ENCODE assay signal across 18 cellular contexts in genomic region chr1:150957666-150958065, GRCh38. TPM values are rescaled to one million over a fixed set of nuclear protein-coding genes. Genes with fewer than 3 reads are reported as not detected.
DNase-seq lines count a peak whose midpoint lies in the region; ATAC-seq and TF ChIP-seq lines count a peak whose summit lies in the region.
"Had no signal": no experiment of that assay in that cellular context is flagged by ENCODE, and none has a peak within 500 bp of the region (broad histone marks: within the 10 kb centered on the region; RNA-seq: fewer than 3 reads in every experiment).

No MANE protein-coding gene starts in this region.

- H3K27me3 Mint-ChIP-seq in activated CD4-positive, alpha-beta T cell treated with anti-CD3 and anti-CD28 coated beads for 36 hours = no peaks in the 10 kb centered on the region
- H3K27me3 Mint-ChIP-seq: B cell; CD4-positive, CD25-positive, alpha-beta regulatory T cell had no signal

- TF ChIP-seq POLR2A in heart left ventricle (IDR thresholded peaks at IDR 0.05) = no peak

- no peak overlapping the region for H3K4me2 ChIP-seq in Karpas-422 (ENCODE audit: low read depth, low read length, poor library complexity, severe bottlenecking)
- H3K4me2 ChIP-seq: BLaER1 had no signal

- H3K9me3 ChIP-seq in right atrium auricular region (no peaks in the 10 kb centered on the region), heart left ventricle (no peaks in the 10 kb centered on the region), Karpas-422 (ENCODE audit: low read length) (no peaks in the 10 kb centered on the region)
- H3K9me3 ChIP-seq: BLaER1, Caco-2, HAP-1 had no signal

- H3K27ac ChIP-seq in right atrium auricular region (no peak overlapping the region), heart left ventricle (no peak overlapping the region), Karpas-422 (ENCODE audit: low read length) (no peak overlapping the region)
- H3K27ac ChIP-seq: 22Rv1, BLaER1, C4-2B had no signal

- POLR2A ChIA-PET in activated CD4-positive, alpha-beta T cell treated with anti-CD3 and anti-CD28 coated beads for 36 hours (lab: Charles Lee) = interaction anchor here (0.6 to 1.6 kb wide), 2 partner anchors 9 to 16 kb away, joined by 3 to 4 read pairs; no protein-coding TSS in a partner anchor

- no peaks in the 10 kb centered on the region for H3K9me2 ChIP-seq in Karpas-422 (replicated peaks; ENCODE audit: insufficient read depth, low read length)

- no peak for DNase-seq in activated CD4-positive, alpha-beta T cell treated with anti-CD3 and anti-CD28 coated beads for 36 hours
- no peak for DNase-seq in activated CD4-positive, alpha-beta T cell treated with anti-CD3 and anti-CD28 coated beads, Interleukin-2, amount 50 U/mL, for 1 hour
- peak; percentile 52 for DNase-seq in right atrium auricular region (ENCODE audit: low spot score)
- DNase-seq in heart left ventricle = no peak
- DNase-seq in mesenteric fat pad (ENCODE audit: low spot score) = peak; percentile 69
- no peak for DNase-seq in HuH-7.5 (ENCODE audit: low spot score)
- no peak for DNase-seq in Karpas-422
- DNase-seq: Caco-2; CD4-positive, CD25-positive, alpha-beta regulatory T cell; CD8-positive, alpha-beta T cell; DMS153; DND-41; GOT3 had no signal

- no peak overlapping the region for H3K4me3 ChIP-seq in right atrium auricular region
- H3K4me3 ChIP-seq in heart left ventricle = no peak overlapping the region
- H3K4me3 ChIP-seq in Karpas-422 (ENCODE audit: low read length) = no peak overlapping the region
- H3K4me3 ChIP-seq: BLaER1, HAP-1 had no signal

- H4K20me1 ChIP-seq in Karpas-422 (ENCODE audit: insufficient read depth, low read depth, low read length) = no peaks in the 10 kb centered on the region

- no peak for TF ChIP-seq CTCF in right atrium auricular region (IDR thresholded peaks at IDR 0.05)
- TF ChIP-seq CTCF in heart left ventricle (IDR thresholded peaks at IDR 0.05) = no peak

- H3K4me1 ChIP-seq in right atrium auricular region (no peaks in the 10 kb centered on the region), heart left ventricle (peaks cover 0 to 4% (median 0%) of the 10 kb centered on the region in 12 donors), Karpas-422 (ENCODE audit: low read length) (no peaks in the 10 kb centered on the region)
- H3K4me1 ChIP-seq: BLaER1, HAP-1 had no signal

- no peak overlapping the region for H3K4me3 Mint-ChIP-seq in activated CD4-positive, alpha-beta T cell treated with anti-CD3 and anti-CD28 coated beads for 36 hours
- H3K4me3 Mint-ChIP-seq: B cell; CD4-positive, CD25-positive, alpha-beta regulatory T cell; CD8-positive, alpha-beta T cell had no signal

- ATAC-seq in activated CD4-positive, alpha-beta T cell treated with anti-CD3 and anti-CD28 coated beads for 36 hours = peak; percentile 25
- no peak for ATAC-seq in heart left ventricle
- ATAC-seq: CD8-positive, alpha-beta T cell had no signal

- intact Hi-C loops in activated CD4-positive, alpha-beta T cell treated with anti-CD3 and anti-CD28 coated beads for 36 hours (cut with DNase I, micrococcal nuclease) = no loop called here
- intact Hi-C loops in heart left ventricle (cut with DNase I) = no loop called here

- H3K36me3 ChIP-seq in right atrium auricular region (peaks cover 82% of the 10 kb centered on the region), heart left ventricle (peaks cover 0 to 99% (median 98%) of the 10 kb centered on the region in 9 donors), Karpas-422 (ENCODE audit: insufficient read depth, low read length) (peaks cover 47% of the 10 kb centered on the region)

- CTCF ChIA-PET in activated CD4-positive, alpha-beta T cell treated with anti-CD3 and anti-CD28 coated beads for 36 hours (lab: Charles Lee) = interaction anchor here (0.6 to 3.6 kb wide), 6 partner anchors 8 to 221 kb away, joined by 3 to 13 read pairs (median 4); partner anchors contain the start of genes MINDY1 and PRUNE1

- H3K79me2 ChIP-seq in Karpas-422 (ENCODE audit: low read length) = no peaks in the 10 kb centered on the region

- H3K9ac ChIP-seq in Karpas-422 (ENCODE audit: low read length) = no peak overlapping the region
- H3K9ac ChIP-seq: BLaER1 had no signal

- H3K27me3 ChIP-seq in right atrium auricular region = no peaks in the 10 kb centered on the region
- no peaks in the 10 kb centered on the region for H3K27me3 ChIP-seq in heart left ventricle
- H3K27me3 ChIP-seq in Karpas-422 (ENCODE audit: low read length) = no peaks in the 10 kb centered on the region
- H3K27me3 ChIP-seq: BLaER1 had no signal

- H3K27ac Mint-ChIP-seq in activated CD4-positive, alpha-beta T cell treated with anti-CD3 and anti-CD28 coated beads for 36 hours = no peak overlapping the region
- H3K27ac Mint-ChIP-seq: B cell; CD4-positive, CD25-positive, alpha-beta regulatory T cell; CD8-positive, alpha-beta T cell had no signal

- H3K9me3 Mint-ChIP-seq in activated CD4-positive, alpha-beta T cell treated with anti-CD3 and anti-CD28 coated beads for 36 hours (ENCODE audit: low read depth) = no peaks in the 10 kb centered on the region
- H3K9me3 Mint-ChIP-seq: CD4-positive, CD25-positive, alpha-beta regulatory T cell; CD8-positive, alpha-beta T cell had no signal

- 92 to 98% (median 97%) methylated on average over 11 of the region's 11 CpGs for WGBS in heart left ventricle, 4 donors

- no peak overlapping the region for H2AFZ ChIP-seq in Karpas-422 (ENCODE audit: low read length)

- peaks cover 12% of the 10 kb centered on the region for H3K4me1 Mint-ChIP-seq in activated CD4-positive, alpha-beta T cell treated with anti-CD3 and anti-CD28 coated beads for 36 hours
- H3K4me1 Mint-ChIP-seq: B cell had no signal

- peaks cover 51% of the 10 kb centered on the region for H3K36me3 Mint-ChIP-seq in activated CD4-positive, alpha-beta T cell treated with anti-CD3 and anti-CD28 coated beads for 36 hours (ENCODE audit: low read depth)

RNA-seq across cellular contexts. Expression of gene CERS2, which starts 17.0 kb away (rescaled TPM):
- total RNA-seq in activated CD4-positive, alpha-beta T cell treated with anti-CD3 and anti-CD28 coated beads for 36 hours = 100 to 1,000 TPM; 134 to 151 TPM
- total RNA-seq in right atrium auricular region (10 to 100 TPM; 47.9 to 91.4 TPM), heart left ventricle (100 to 1,000 TPM in 2 of 9 donors, 10 to 100 TPM in 7; 51.7 to 113 (median 76.1) TPM), mesenteric fat pad (159 TPM)
- 10 to 100 TPM; 72.0 to 94.1 TPM for polyA plus RNA-seq in heart left ventricle
- total RNA-seq in Karpas-422 (2014; rRNA removed; shearing (Covaris generic); ENCODE audit: low replicate concordance) = 91.6 and 140 TPM in 2 replicates

RNA-seq across cellular contexts. Expression of gene ANXA9, which starts 24.4 kb away (rescaled TPM):
- under 1 TPM; 0.27 to 0.28 TPM for total RNA-seq in activated CD4-positive, alpha-beta T cell treated with anti-CD3 and anti-CD28 coated beads for 36 hours
- total RNA-seq in right atrium auricular region = 1 to 10 TPM; 1.6 to 7.7 TPM
- 1 to 10 TPM in 1 of 9 donors, under 1 TPM in 3, not detected in 5; 0.12 to 2.0 (median 0.35) TPM for total RNA-seq in heart left ventricle
- polyA plus RNA-seq in heart left ventricle = under 1 TPM in 1 of 2 donors, not detected in 1; 0.19 TPM
- 0.48 TPM for total RNA-seq in mesenteric fat pad
- total RNA-seq in Karpas-422 (2014; rRNA removed; shearing (Covaris generic); ENCODE audit: low replicate concordance) = 0.19 and 0.47 TPM in 2 replicates
- total RNA-seq: CD4-positive, CD25-positive, alpha-beta regulatory T cell had no signal
- polyA plus RNA-seq: CD4-positive, CD25-positive, alpha-beta regulatory T cell had no signal

RNA-seq across cellular contexts. Expression of gene SETDB1, which starts 31.5 kb away (rescaled TPM):
- total RNA-seq in activated CD4-positive, alpha-beta T cell treated with anti-CD3 and anti-CD28 coated beads for 36 hours = 10 to 100 TPM; 48.8 to 52.7 TPM
- total RNA-seq in right atrium auricular region (10 to 100 TPM; 18.6 to 18.9 TPM), heart left ventricle (10 to 100 TPM; 12.5 to 28.0 (median 17.5) TPM), mesenteric fat pad (32.3 TPM)
- polyA plus RNA-seq in heart left ventricle = 10 to 100 TPM; 12.7 to 12.9 TPM
- total RNA-seq in Karpas-422 (2014; rRNA removed; shearing (Covaris generic); ENCODE audit: low replicate concordance) = 47.0 and 60.1 TPM in 2 replicates

RNA-seq across cellular contexts. Expression of gene MINDY1, which starts 49.0 kb away (rescaled TPM):
- total RNA-seq in activated CD4-positive, alpha-beta T cell treated with anti-CD3 and anti-CD28 coated beads for 36 hours = 10 to 100 TPM; 16.2 to 20.3 TPM
- total RNA-seq in right atrium auricular region (10 to 100 TPM; 62.2 to 72.3 TPM), heart left ventricle (10 to 100 TPM; 37.6 to 98.4 (median 54.2) TPM), mesenteric fat pad (18.6 TPM)
- polyA plus RNA-seq in heart left ventricle = 10 to 100 TPM; 18.5 to 20.4 TPM
- 9.9 and 13.0 TPM in 2 replicates for total RNA-seq in Karpas-422 (2014; rRNA removed; shearing (Covaris generic); ENCODE audit: low replicate concordance)

RNA-seq across cellular contexts. Expression of gene PRUNE1, which starts 50.6 kb away (rescaled TPM):
- total RNA-seq in activated CD4-positive, alpha-beta T cell treated with anti-CD3 and anti-CD28 coated beads for 36 hours = 10 to 100 TPM; 13.6 to 18.6 TPM
- total RNA-seq in right atrium auricular region (10 to 100 TPM; 52.0 to 68.4 TPM), heart left ventricle (10 to 100 TPM; 32.5 to 65.3 (median 42.0) TPM), mesenteric fat pad (14.4 TPM)
- 10 to 100 TPM; 15.1 to 22.8 TPM for polyA plus RNA-seq in heart left ventricle
- 28.8 and 35.0 TPM in 2 replicates for total RNA-seq in Karpas-422 (2014; rRNA removed; shearing (Covaris generic); ENCODE audit: low replicate concordance)

Comparison
In these comparisons a context has a peak if more than half of its experiments do, and no peak if none do; other contexts are left out.
1. DNase-seq: peak in right atrium auricular region (single experiment) and mesenteric fat pad (single experiment); none in activated CD4-positive, alpha-beta T cell treated with anti-CD3 and anti-CD28 coated beads for 36 hours (single experiment), activated CD4-positive, alpha-beta T cell treated with anti-CD3 and anti-CD28 coated beads, Interleukin-2, amount 50 U/mL, for 1 hour (single experiment), heart left ventricle (0 of 5), HuH-7.5 (single experiment) and Karpas-422 (single experiment).